4 cellular contexts compared by ENCODE assay signal in the genomic region with DNA sequence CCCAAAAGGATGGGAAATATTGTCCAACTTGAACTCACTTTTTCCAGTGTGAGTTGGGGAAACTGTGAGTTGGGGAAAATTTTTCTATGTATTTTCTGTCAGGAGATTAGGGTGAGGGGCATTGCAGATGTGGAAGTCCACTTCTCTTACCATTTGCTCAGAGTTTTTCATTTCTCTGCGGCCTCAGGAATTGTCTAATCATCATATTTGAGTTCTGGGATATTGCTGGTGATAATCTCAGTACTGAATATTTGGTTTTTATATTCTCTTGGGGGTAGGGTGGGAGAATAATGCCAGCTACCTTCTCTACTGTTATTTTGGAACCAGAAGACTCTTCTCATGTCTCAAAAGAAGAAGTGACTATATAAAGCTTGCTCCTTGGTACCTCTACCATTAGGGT.
TF ChIP-seq lines count a peak whose summit lies in the region.

No MANE protein-coding gene starts in this region.

TF ChIP-seq in HepG2, 621 proteins besides CTCF, POLR2A, EP300 and RAD21:
- TF ChIP-seq MAFK (conservative IDR thresholded peaks at IDR 0.05 in 1 of 2, IDR thresholded peaks at IDR 0.05 in 1 of 2; ENCODE audit: low read length in 2 of 2) = peak; percentile 63 to 74
- TF ChIP-seq ARNT (IDR thresholded peaks at IDR 0.05) = no peak
- peak; percentile 61 for TF ChIP-seq MAFF (IDR thresholded peaks at IDR 0.05; ENCODE audit: low read depth, low read length)

TF ChIP-seq in A549, 52 proteins besides CTCF, POLR2A, EP300 and RAD21:
- TF ChIP-seq MAFK (IDR thresholded peaks at IDR 0.05; ENCODE audit: partially characterized antibody) = peak; percentile 65
- no peak for TF ChIP-seq HEYL (CRISPR knock-in tag; IDR thresholded peaks at IDR 0.05)

TF ChIP-seq in IMR-90, 13 proteins besides CTCF, POLR2A, EP300 and RAD21:
- peak; percentile 40; the same call in 1 of the 2 replicates for TF ChIP-seq MAFK (IDR thresholded peaks at IDR 0.05; ENCODE audit: low read depth, low read length)
- TF ChIP-seq RCOR1 (IDR thresholded peaks at IDR 0.05; ENCODE audit: insufficient replicate concordance, low read length) = no peak
- TF ChIP-seq, protein P1, sequence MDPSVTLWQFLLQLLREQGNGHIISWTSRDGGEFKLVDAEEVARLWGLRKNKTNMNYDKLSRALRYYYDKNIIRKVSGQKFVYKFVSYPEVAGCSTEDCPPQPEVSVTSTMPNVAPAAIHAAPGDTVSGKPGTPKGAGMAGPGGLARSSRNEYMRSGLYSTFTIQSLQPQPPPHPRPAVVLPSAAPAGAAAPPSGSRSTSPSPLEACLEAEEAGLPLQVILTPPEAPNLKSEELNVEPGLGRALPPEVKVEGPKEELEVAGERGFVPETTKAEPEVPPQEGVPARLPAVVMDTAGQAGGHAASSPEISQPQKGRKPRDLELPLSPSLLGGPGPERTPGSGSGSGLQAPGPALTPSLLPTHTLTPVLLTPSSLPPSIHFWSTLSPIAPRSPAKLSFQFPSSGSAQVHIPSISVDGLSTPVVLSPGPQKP (IDR thresholded peaks at IDR 0.05; ENCODE audit: borderline replicate concordance, low read depth, low read length) = no peak
- no peak for TF ChIP-seq NFE2L2 (IDR thresholded peaks at IDR 0.05; ENCODE audit: low read depth, low read length)

TF ChIP-seq in K562, 482 proteins besides CTCF, POLR2A, EP300 and RAD21:
- TF ChIP-seq, protein P2, sequence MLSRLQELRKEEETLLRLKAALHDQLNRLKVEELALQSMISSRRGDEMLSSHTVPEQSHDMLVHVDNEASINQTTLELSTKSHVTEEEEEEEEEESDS (CRISPR knock-in tag; IDR thresholded peaks at IDR 0.05) = no peak
- TF ChIP-seq IFI16 (CRISPR knock-in tag; IDR thresholded peaks at IDR 0.05) (no peak), C11orf30 (IDR thresholded peaks at IDR 0.05; ENCODE audit: low read depth) (peak; percentile 26; the same call in 1 of the 2 replicates), MAFF (IDR thresholded peaks at IDR 0.05; ENCODE audit: low read length) (0 out of 2 replicates have a peak, but pooled peaks have one; percentile 6), ZNF316 (IDR thresholded peaks at IDR 0.05) (peak; percentile 51), MAFG (tag; conservative IDR thresholded peaks at IDR 0.05) (0 out of 2 replicates have a peak, but pooled peaks have one; percentile 20), SETDB1 (IDR thresholded peaks at IDR 0.05; ENCODE audit: low read length) (no peak), SUPT5H (IDR thresholded peaks at IDR 0.05) (no peak)
